In genomic region chr11:128473631-128474030, GRCh38 we compare ENCODE assay signal across 11 cellular contexts.
DNase-seq lines count a peak whose midpoint lies in the region; ATAC-seq and TF ChIP-seq lines count a peak whose summit lies in the region.
"Had no signal": no experiment of that assay in that cellular context is flagged by ENCODE, and none has a peak within 500 bp of the region (broad histone marks: within the 10 kb centered on the region; RNA-seq: fewer than 3 reads in every experiment).

No MANE protein-coding gene starts in this region.

- no peaks in the 10 kb centered on the region for H3K27me3 Mint-ChIP-seq in IgD-negative memory B cell
- no peaks in the 10 kb centered on the region for H3K27me3 Mint-ChIP-seq in activated T-helper 2 cell treated with anti-CD3 and anti-CD28 coated beads, Interferon-gamma antibody, Interleukin-2, Interleukin-4, amounts not matched to agents 10 μg/mL and 5 μg/mL and 100 μg/mL, durations not matched to agents 14 hours and 24 hours and 36 hours (ENCODE audit: low read depth)
- no peaks in the 10 kb centered on the region for H3K27me3 Mint-ChIP-seq in natural killer cell (ENCODE audit: low read depth in 2 of 2)

- H3K4me1 Mint-ChIP-seq in IgD-negative memory B cell (peaks cover 87 to 90% (median 87%) of the 10 kb centered on the region in 3 donors), natural killer cell (peaks cover 99% of the 10 kb centered on the region in 2 donors)
- H3K4me1 Mint-ChIP-seq in activated T-helper 2 cell treated with anti-CD3 and anti-CD28 coated beads, Interferon-gamma antibody, Interleukin-2, Interleukin-4, amounts not matched to agents 10 μg/mL and 5 μg/mL and 100 μg/mL, durations not matched to agents 14 hours and 24 hours and 36 hours (ENCODE audit: low read depth): peaks cover 93% of the 10 kb centered on the region

- TF ChIP-seq CTCF in GM12865 (IDR thresholded peaks at IDR 0.05; ENCODE audit: insufficient read depth, low read depth, low read length, missing control alignments): no peak
- no peak for TF ChIP-seq CTCF in natural killer cell (IDR thresholded peaks at IDR 0.05)

- DNase-seq in GM12865 (ENCODE audit: low read depth): peak; percentile 83
- DNase-seq in activated T-helper 2 cell treated with anti-CD3 and anti-CD28 coated beads, Interferon-gamma antibody, Interleukin-2, Interleukin-4, amounts not matched to agents 10 μg/mL and 5 μg/mL and 100 μg/mL, durations not matched to agents 14 hours and 24 hours and 36 hours (ENCODE audit: low spot score): no peak
- no peak for DNase-seq in natural killer cell
- DNase-seq in foreskin melanocyte: no peak
- DNase-seq in NOMO-1 treated with dmso at 0.1 percent for 144 hours (lab: John Stamatoyannopoulos, UW; ENCODE audit: unreplicated experiment): no peak
- DNase-seq in NCI-H128 (lab: John Stamatoyannopoulos, UW; ENCODE audit: unreplicated experiment): no peak
- DNase-seq: cortex of kidney, NCI-H82, psoas muscle had no signal

- H3K36me3 Mint-ChIP-seq in IgD-negative memory B cell (peaks cover 27% of the 10 kb centered on the region), natural killer cell (peaks cover 46% of the 10 kb centered on the region)
- H3K36me3 Mint-ChIP-seq in activated T-helper 2 cell treated with anti-CD3 and anti-CD28 coated beads, Interferon-gamma antibody, Interleukin-2, Interleukin-4, amounts not matched to agents 10 μg/mL and 5 μg/mL and 100 μg/mL, durations not matched to agents 14 hours and 24 hours and 36 hours (ENCODE audit: low read depth): peaks cover 99% of the 10 kb centered on the region

- H3K4me3 Mint-ChIP-seq in IgD-negative memory B cell (peak overlapping the region; percentile 54 to 89 (median 66)), natural killer cell (peak overlapping the region; percentile 81)
- H3K4me3 Mint-ChIP-seq in activated T-helper 2 cell treated with anti-CD3 and anti-CD28 coated beads, Interferon-gamma antibody, Interleukin-2, Interleukin-4, amounts not matched to agents 10 μg/mL and 5 μg/mL and 100 μg/mL, durations not matched to agents 14 hours and 24 hours and 36 hours (ENCODE audit: low read depth): peak overlapping the region; percentile 75

- no peak for ATAC-seq in natural killer cell
- no peak for ATAC-seq in HG03280 (IDR thresholded peaks at IDR 0.05; ENCODE audit: unreplicated experiment)

- peak overlapping the region; percentile 93 to 98 (median 97) for H3K27ac Mint-ChIP-seq in IgD-negative memory B cell
- H3K27ac Mint-ChIP-seq in activated T-helper 2 cell treated with anti-CD3 and anti-CD28 coated beads, Interferon-gamma antibody, Interleukin-2, Interleukin-4, amounts not matched to agents 10 μg/mL and 5 μg/mL and 100 μg/mL, durations not matched to agents 14 hours and 24 hours and 36 hours: peak overlapping the region; percentile 95
- peak overlapping the region; percentile 98 to 99 for H3K27ac Mint-ChIP-seq in natural killer cell

- intact Hi-C loops in activated T-helper 2 cell treated with anti-CD3 and anti-CD28 coated beads, Interferon-gamma antibody, Interleukin-2, Interleukin-4, amounts not matched to agents 10 μg/mL and 5 μg/mL and 100 μg/mL, durations not matched to agents 14 hours and 24 hours and 36 hours (cut with micrococcal nuclease): loop anchor here (2.0 to 5.0 kb wide), 6 partner anchors 21 to 291 kb away; no protein-coding TSS in a partner anchor
- intact Hi-C loops in natural killer cell (cut with micrococcal nuclease): loop anchor here (2.0 to 5.0 kb wide), 3 partner anchors 34 to 221 kb away; partner anchors contain the start of gene FLI1

- H3K4me3 ChIP-seq in GM12865 (ENCODE audit: low read depth, low read length): no peak overlapping the region
- H3K4me3 ChIP-seq: psoas muscle had no signal

- H3K9me3 Mint-ChIP-seq in IgD-negative memory B cell (no peaks in the 10 kb centered on the region), natural killer cell (no peaks in the 10 kb centered on the region)
- no peaks in the 10 kb centered on the region for H3K9me3 Mint-ChIP-seq in activated T-helper 2 cell treated with anti-CD3 and anti-CD28 coated beads, Interferon-gamma antibody, Interleukin-2, Interleukin-4, amounts not matched to agents 10 μg/mL and 5 μg/mL and 100 μg/mL, durations not matched to agents 14 hours and 24 hours and 36 hours
